24 cellular contexts compared by ENCODE assay signal in the genomic region with DNA sequence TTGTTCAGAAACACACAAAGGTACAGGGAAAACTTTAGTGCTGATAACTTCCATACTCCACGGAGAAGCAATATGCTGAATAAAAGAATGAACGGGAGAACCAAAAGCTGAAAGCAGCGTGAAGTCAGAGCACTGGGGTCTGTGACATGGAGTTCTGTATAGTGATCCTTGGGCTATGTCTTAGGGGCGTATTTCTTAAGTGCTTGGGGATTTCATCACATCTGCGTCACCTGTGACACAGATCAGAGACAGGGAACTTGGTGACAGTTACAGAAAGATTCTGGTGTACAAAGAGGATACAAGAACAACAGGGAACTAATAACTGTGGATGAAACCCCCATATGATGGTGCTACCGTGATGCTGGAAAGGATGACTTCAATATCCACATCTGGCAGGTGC.
"Had no signal": no experiment of that assay in that cellular context is flagged by ENCODE, and none has a peak within 500 bp of the region (broad histone marks: within the 10 kb centered on the region; RNA-seq: fewer than 3 reads in every experiment).

No MANE protein-coding gene starts in this region.

- H3K4me3 ChIP-seq: heart right ventricle, hepatocyte, lower lobe of right lung, ovary, right atrium auricular region, right lobe of liver, smooth muscle cell, stomach, testis, thyroid gland, transverse colon, upper lobe of left lung, vagina had no signal

- H3K27me3 ChIP-seq: heart right ventricle, hepatocyte, ovary, right atrium auricular region, right lobe of liver, stomach, testis, thyroid gland, transverse colon, upper lobe of left lung, vagina had no signal

- ATAC-seq: left lobe of liver; lower lobe of right lung; naive thymus-derived CD4-positive, alpha-beta T cell; natural killer cell treated with Interleukin-12 subunit alpha and Interleukin-12 subunit beta and Interleukin-15 and Interleukin-18, amount 100 ng/mL, for 72 hours; right lobe of liver; stimulated activated naive CD8-positive, alpha-beta T cell treated with anti-CD3 and anti-CD28 coated beads, Interleukin-15, Interleukin-2, amounts not matched to agents 100 U/mL and 50 U/mL, for 24 hours had no signal

- H3K9me3 ChIP-seq: heart right ventricle, lower lobe of right lung, ovary, right atrium auricular region, right lobe of liver, stomach, testis, thyroid gland, transverse colon, upper lobe of left lung, vagina had no signal

- H3K4me2 ChIP-seq: hepatocyte, smooth muscle cell had no signal

- H2AFZ ChIP-seq: hepatocyte had no signal

- DNase-seq: heart right ventricle; kidney; lower lobe of right lung; mammary epithelial cell; mesendoderm; naive thymus-derived CD4-positive, alpha-beta T cell; ovary; right lobe of liver; stimulated activated CD4-positive, alpha-beta T cell treated with anti-CD3 and anti-CD28 coated beads, Interleukin-1b, Interleukin-23, amount 100 ng/mL, for 48 hours; stimulated activated CD4-positive, alpha-beta T cell treated with anti-CD3 and anti-CD28 coated beads, Interleukin-2, amount 100 ng/mL, for 48 hours; stimulated activated CD4-positive, alpha-beta T cell treated with anti-CD3 and anti-CD28 coated beads, Interleukin-4, amount 100 ng/mL, for 4 hours; stimulated activated CD8-positive, alpha-beta memory T cell treated with anti-CD3 and anti-CD28 coated beads, Interleukin-4, amount 100 ng/mL, for 48 hours; stimulated activated naive CD8-positive, alpha-beta T cell treated with anti-CD3 and anti-CD28 coated beads, Interleukin-15, Interleukin-2, amounts not matched to agents 100 U/mL and 50 U/mL, for 24 hours; stomach; testis; thyroid gland; transverse colon; upper lobe of left lung had no signal

- H3K36me3 ChIP-seq: heart right ventricle, lower lobe of right lung, ovary, right atrium auricular region, right lobe of liver, stomach, thyroid gland, transverse colon, upper lobe of left lung, vagina had no signal

- H3K4me1 ChIP-seq: lower lobe of right lung, right lobe of liver, stomach, testis, thyroid gland, transverse colon, upper lobe of left lung, vagina had no signal

- H3K27ac ChIP-seq: hepatocyte, lower lobe of right lung, ovary, right atrium auricular region, right lobe of liver, stomach, testis, thyroid gland, transverse colon, upper lobe of left lung, vagina had no signal
